In the genomic region with DNA sequence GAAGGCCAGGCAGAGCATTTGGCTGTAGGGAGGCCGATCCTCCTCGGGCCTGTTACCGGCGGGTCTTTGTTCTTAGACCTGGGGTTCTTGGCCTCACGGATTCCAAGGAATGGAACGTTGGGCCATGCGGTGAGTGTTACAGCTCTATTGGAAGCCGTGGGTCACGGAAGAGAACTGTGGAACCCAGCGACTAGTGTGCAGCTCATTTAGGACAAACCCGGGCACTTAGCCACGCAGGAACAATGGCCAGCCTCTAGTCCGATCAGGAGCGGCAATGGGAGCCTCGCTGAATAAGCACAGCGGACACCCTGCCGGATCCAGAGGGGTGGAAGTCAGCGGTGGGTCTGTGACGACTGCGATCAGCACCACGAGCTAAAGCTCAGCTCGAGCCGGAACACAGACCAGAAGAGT, we compare ENCODE assay signal across 9 cellular contexts. TPM values are rescaled to one million over a fixed set of nuclear protein-coding genes. Genes with fewer than 3 reads are reported as not detected.
DNase-seq lines count a peak whose midpoint lies in the region; ATAC-seq and TF ChIP-seq lines count a peak whose summit lies in the region.
"Had no signal": no experiment of that assay in that cellular context is flagged by ENCODE, and none has a peak within 500 bp of the region (broad histone marks: within the 10 kb centered on the region; RNA-seq: fewer than 3 reads in every experiment).

No MANE protein-coding gene starts in this region.

- no peaks in the 10 kb centered on the region for H3K79me2 ChIP-seq in mesendoderm (ENCODE audit: control insufficient read depth, insufficient read depth, low read length)

- no peaks in the 10 kb centered on the region for H3K79me1 ChIP-seq in mesendoderm (ENCODE audit: low read length)

- H3K4ac ChIP-seq in mesendoderm (ENCODE audit: low read depth, low read length): peak overlapping the region; percentile 27

- ATAC-seq in HG02884 (IDR thresholded peaks at IDR 0.05; ENCODE audit: unreplicated experiment): no peak

- H3K4me3 ChIP-seq in HUES48 (ENCODE audit: low read depth, low read length) (no peak overlapping the region), mesendoderm (ENCODE audit: low read length) (no peak overlapping the region), stomach (no peak overlapping the region)
- H3K4me3 ChIP-seq: neural progenitor cell had no signal

- no peak overlapping the region for H3K18ac ChIP-seq in mesendoderm (ENCODE audit: low read length)

- peaks cover 30% of the 10 kb centered on the region for H3K36me3 ChIP-seq in HUES48 (ENCODE audit: control insufficient read depth, insufficient read depth, low read length)
- H3K36me3 ChIP-seq in mesendoderm (ENCODE audit: control insufficient read depth, insufficient read depth, low read length): no peaks in the 10 kb centered on the region
- peaks cover 8 to 12% (median 11%) of the 10 kb centered on the region in 4 donors for H3K36me3 ChIP-seq in stomach
- H3K36me3 ChIP-seq: neural progenitor cell had no signal

- no peak overlapping the region for H3K23ac ChIP-seq in mesendoderm (ENCODE audit: low read length)

- H3K4me2 ChIP-seq in mesendoderm (ENCODE audit: low read length): no peak overlapping the region
- H3K4me2 ChIP-seq: neural progenitor cell had no signal

- no peak overlapping the region for H2AK5ac ChIP-seq in mesendoderm (ENCODE audit: low read length)

- peaks cover 11% of the 10 kb centered on the region for H3K4me1 ChIP-seq in HUES48 (ENCODE audit: control insufficient read depth, insufficient read depth, low read length)
- H3K4me1 ChIP-seq in mesendoderm (ENCODE audit: control insufficient read depth, low read depth, low read length): peaks cover 3% of the 10 kb centered on the region
- peaks cover 53 to 81% (median 65%) of the 10 kb centered on the region in 4 donors for H3K4me1 ChIP-seq in stomach

- intact Hi-C loops in stomach (cut with DNase I; ENCODE audit: low total_unique reads): no loop called here

- H4K8ac ChIP-seq in mesendoderm (ENCODE audit: low read depth, low read length): no peak overlapping the region

- TF ChIP-seq POLR2A in stomach (IDR thresholded peaks at IDR 0.05): no peak

- no peak overlapping the region for H2BK5ac ChIP-seq in mesendoderm (ENCODE audit: low read length)

- TF ChIP-seq CTCF in stomach (IDR thresholded peaks at IDR 0.05): no peak

- H2BK15ac ChIP-seq in mesendoderm (replicated peaks; ENCODE audit: low read depth): no peak overlapping the region

- H3K27ac ChIP-seq in HUES48 (ENCODE audit: low read depth, low read length) (peak overlapping the region; percentile 62), caudate nucleus (ENCODE audit: low read depth, low read length) (peak overlapping the region; percentile 53), mesendoderm (ENCODE audit: low read depth, low read length) (no peak overlapping the region), stomach (peak overlapping the region; percentile 92 to 98 (median 96))
- H3K27ac ChIP-seq: neural progenitor cell had no signal

- H3K56ac ChIP-seq in mesendoderm (ENCODE audit: low read length): peak overlapping the region; percentile 22

- H2BK120ac ChIP-seq in mesendoderm (ENCODE audit: low read depth, low read length): no peak overlapping the region

- no CpG with 5 or more reads among the region's 23 CpGs for WGBS in mesendoderm (ENCODE audit: extremely low coverage, insufficient coverage, low lambda C conversion rate)
- 52 to 66% (median 61%) methylated on average over 23 of the region's 23 CpGs for WGBS in stomach, 5 donors

- H3K9ac ChIP-seq in HUES48 (ENCODE audit: low read depth, low read length): no peak overlapping the region; the same call in 1 of the 2 replicates
- no peak overlapping the region for H3K9ac ChIP-seq in mesendoderm (ENCODE audit: low read length)
- H3K9ac ChIP-seq: neural progenitor cell had no signal

- H3K9me3 ChIP-seq in HUES48 (ENCODE audit: control insufficient read depth, insufficient read depth, low read length) (no peaks in the 10 kb centered on the region), stomach (no peaks in the 10 kb centered on the region)

- peak in 44 of 61 donors; percentile 5 to 64 (median 36) for DNase-seq in caudate nucleus (lab: John Stamatoyannopoulos, UW)
- no peak for DNase-seq in mesendoderm
- no peak for DNase-seq in stomach
- DNase-seq in DMS 273 treated with DMSO at 0.1 percent for 48 hours (lab: John Stamatoyannopoulos, UW): no peak
- no peak for DNase-seq in cerebellar cortex (ENCODE audit: low spot score)
- no peak for DNase-seq in activated T-cell treated with anti-CD3 and anti-CD28 coated beads, Interleukin-2, amount 50 U/mL, for 1 hour

- no peak overlapping the region for H4K5ac ChIP-seq in mesendoderm (ENCODE audit: low read length)

- no peak for TF ChIP-seq EP300 in stomach (IDR thresholded peaks at IDR 0.05)

- H3K27me3 ChIP-seq in HUES48 (ENCODE audit: control insufficient read depth, insufficient read depth, low read length): no peaks in the 10 kb centered on the region
- no peaks in the 10 kb centered on the region for H3K27me3 ChIP-seq in mesendoderm (ENCODE audit: insufficient read depth, low read length, poor library complexity)
- no peaks in the 10 kb centered on the region for H3K27me3 ChIP-seq in stomach
- H3K27me3 ChIP-seq: neural progenitor cell had no signal

RNA-seq across cellular contexts. Expression of a gene that starts 53.9 kb away (rescaled TPM):
- polyA plus RNA-seq in mesendoderm (2013, experiment 1 of 2): 99.4 TPM
- 101 TPM for polyA plus RNA-seq in mesendoderm (2013, experiment 2 of 2)
- 10 to 100 TPM in 4 of 5 donors, 1 to 10 TPM in 1; 7.0 to 51.6 (median 21.9) TPM for total RNA-seq in stomach
- 10 to 100 TPM; 39.9 to 62.1 (median 60.8) TPM for polyA plus RNA-seq in stomach

Comparison
In these comparisons a context has a peak if more than half of its experiments do, and no peak if none do; other contexts are left out.
1. DNase-seq: peak in caudate nucleus (44 of 61); none in mesendoderm (single experiment), stomach (single experiment), DMS 273 treated with DMSO at 0.1 percent for 48 hours (single experiment), cerebellar cortex (single experiment) and activated T-cell treated with anti-CD3 and anti-CD28 coated beads, Interleukin-2, amount 50 U/mL, for 1 hour (single experiment).